In the genomic region with DNA sequence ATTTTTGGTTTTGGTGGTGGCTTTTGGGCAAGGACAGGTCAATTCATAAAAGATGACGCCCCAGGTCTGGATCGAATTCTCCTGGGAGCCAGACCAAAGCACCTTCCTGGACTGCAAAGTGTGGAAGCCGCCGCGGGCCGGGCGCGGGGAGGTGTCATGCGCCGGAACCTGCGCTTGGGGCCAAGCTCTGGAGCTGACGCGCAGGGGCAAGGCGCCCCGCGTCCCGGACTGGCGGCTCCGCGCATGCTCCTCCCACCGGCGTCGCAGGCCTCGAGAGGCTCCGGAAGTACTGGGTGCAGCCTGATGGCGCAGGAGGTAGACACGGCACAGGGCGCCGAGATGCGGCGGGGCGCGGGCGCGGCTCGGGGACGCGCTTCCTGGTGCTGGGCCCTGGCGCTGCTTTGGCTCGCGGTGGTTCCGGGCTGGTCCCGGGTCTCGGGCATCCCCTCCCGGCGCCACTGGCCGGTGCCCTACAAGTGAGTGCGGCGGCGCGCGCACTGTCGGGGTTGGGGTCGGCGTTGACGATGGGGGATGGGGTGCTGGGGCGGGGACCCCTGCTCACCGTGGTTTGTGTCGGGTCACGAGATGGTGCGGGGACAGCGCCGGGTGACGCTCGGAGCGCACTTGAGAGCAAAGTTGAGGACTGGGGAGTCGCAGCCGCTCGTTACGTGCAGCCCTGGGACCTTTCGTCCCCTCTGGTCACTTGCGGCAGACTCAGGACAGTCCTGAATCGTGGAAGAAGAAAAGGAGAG, we compare ENCODE assay signal across 1 cellular context.
TF ChIP-seq lines count a peak whose summit lies in the region.

A gene (plus strand): TSS at position 286 of the 752 bp plus-strand sequence. CDS start 18 bp downstream, at position 304.

TF ChIP-seq in HepG2, 621 proteins besides CTCF, POLR2A, EP300 and RAD21 (continued from another document and continues in another):
- TF ChIP-seq, protein P1, sequence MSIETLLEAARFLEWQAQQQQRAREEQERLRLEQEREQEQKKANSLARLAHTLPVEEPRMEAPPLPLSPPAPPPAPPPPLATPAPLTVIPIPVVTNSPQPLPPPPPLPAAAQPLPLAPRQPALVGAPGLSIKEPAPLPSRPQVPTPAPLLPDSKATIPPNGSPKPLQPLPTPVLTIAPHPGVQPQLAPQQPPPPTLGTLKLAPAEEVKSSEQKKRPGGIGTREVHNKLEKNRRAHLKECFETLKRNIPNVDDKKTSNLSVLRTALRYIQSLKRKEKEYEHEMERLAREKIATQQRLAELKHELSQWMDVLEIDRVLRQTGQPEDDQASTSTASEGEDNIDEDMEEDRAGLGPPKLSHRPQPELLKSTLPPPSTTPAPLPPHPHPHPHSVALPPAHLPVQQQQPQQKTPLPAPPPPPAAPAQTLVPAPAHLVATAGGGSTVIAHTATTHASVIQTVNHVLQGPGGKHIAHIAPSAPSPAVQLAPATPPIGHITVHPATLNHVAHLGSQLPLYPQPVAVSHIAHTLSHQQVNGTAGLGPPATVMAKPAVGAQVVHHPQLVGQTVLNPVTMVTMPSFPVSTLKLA (IDR thresholded peaks at IDR 0.05), result peak; percentile 26; the same call in 1 of the 2 replicates
- peak; percentile 89 for TF ChIP-seq ZNF501 (CRISPR knock-in tag; IDR thresholded peaks at IDR 0.05)
- TF ChIP-seq GZF1 (CRISPR knock-in tag; IDR thresholded peaks at IDR 0.05), result no peak
- no peak for TF ChIP-seq MZF1 (CRISPR knock-in tag; IDR thresholded peaks at IDR 0.05; ENCODE audit: borderline replicate concordance)
- peak; percentile 39; the same call in 1 of the 2 replicates for TF ChIP-seq FOSL1 (CRISPR knock-in tag; IDR thresholded peaks at IDR 0.05; ENCODE audit: borderline replicate concordance)
- 0 out of 2 replicates have a peak, but pooled peaks have one; percentile 36 for TF ChIP-seq RELA (CRISPR knock-in tag; IDR thresholded peaks at IDR 0.05)
- TF ChIP-seq, protein P2, sequence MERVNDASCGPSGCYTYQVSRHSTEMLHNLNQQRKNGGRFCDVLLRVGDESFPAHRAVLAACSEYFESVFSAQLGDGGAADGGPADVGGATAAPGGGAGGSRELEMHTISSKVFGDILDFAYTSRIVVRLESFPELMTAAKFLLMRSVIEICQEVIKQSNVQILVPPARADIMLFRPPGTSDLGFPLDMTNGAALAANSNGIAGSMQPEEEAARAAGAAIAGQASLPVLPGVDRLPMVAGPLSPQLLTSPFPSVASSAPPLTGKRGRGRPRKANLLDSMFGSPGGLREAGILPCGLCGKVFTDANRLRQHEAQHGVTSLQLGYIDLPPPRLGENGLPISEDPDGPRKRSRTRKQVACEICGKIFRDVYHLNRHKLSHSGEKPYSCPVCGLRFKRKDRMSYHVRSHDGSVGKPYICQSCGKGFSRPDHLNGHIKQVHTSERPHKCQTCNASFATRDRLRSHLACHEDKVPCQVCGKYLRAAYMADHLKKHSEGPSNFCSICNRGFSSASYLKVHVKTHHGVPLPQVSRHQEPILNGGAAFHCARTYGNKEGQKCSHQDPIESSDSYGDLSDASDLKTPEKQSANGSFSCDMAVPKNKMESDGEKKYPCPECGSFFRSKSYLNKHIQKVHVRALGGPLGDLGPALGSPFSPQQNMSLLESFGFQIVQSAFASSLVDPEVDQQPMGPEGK (CRISPR knock-in tag; IDR thresholded peaks at IDR 0.05), result peak; percentile 56
- peak; percentile 17; the same call in 1 of the 2 replicates for TF ChIP-seq SP5 (CRISPR knock-in tag; IDR thresholded peaks at IDR 0.05; ENCODE audit: borderline replicate concordance, low read depth)
- TF ChIP-seq, protein P3, sequence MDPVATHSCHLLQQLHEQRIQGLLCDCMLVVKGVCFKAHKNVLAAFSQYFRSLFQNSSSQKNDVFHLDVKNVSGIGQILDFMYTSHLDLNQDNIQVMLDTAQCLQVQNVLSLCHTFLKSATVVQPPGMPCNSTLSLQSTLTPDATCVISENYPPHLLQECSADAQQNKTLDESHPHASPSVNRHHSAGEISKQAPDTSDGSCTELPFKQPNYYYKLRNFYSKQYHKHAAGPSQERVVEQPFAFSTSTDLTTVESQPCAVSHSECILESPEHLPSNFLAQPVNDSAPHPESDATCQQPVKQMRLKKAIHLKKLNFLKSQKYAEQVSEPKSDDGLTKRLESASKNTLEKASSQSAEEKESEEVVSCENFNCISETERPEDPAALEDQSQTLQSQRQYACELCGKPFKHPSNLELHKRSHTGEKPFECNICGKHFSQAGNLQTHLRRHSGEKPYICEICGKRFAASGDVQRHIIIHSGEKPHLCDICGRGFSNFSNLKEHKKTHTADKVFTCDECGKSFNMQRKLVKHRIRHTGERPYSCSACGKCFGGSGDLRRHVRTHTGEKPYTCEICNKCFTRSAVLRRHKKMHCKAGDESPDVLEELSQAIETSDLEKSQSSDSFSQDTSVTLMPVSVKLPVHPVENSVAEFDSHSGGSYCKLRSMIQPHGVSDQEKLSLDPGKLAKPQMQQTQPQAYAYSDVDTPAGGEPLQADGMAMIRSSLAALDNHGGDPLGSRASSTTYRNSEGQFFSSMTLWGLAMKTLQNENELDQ (CRISPR knock-in tag; IDR thresholded peaks at IDR 0.05; ENCODE audit: borderline replicate concordance), result no peak
- peak; percentile 76 for TF ChIP-seq HDAC2 (CRISPR knock-in tag; IDR thresholded peaks at IDR 0.05)
- TF ChIP-seq IRX3 (CRISPR knock-in tag; IDR thresholded peaks at IDR 0.05; ENCODE audit: borderline replicate concordance, low read depth), result 0 out of 2 replicates have a peak, but pooled peaks have one; percentile 86
- no peak for TF ChIP-seq ZNF775 (CRISPR knock-in tag; IDR thresholded peaks at IDR 0.05; ENCODE audit: borderline replicate concordance)
- peak; percentile 69 for TF ChIP-seq RXRB (CRISPR knock-in tag; IDR thresholded peaks at IDR 0.05; ENCODE audit: borderline replicate concordance)
- TF ChIP-seq ZNF33B (CRISPR knock-in tag; IDR thresholded peaks at IDR 0.05), result peak; percentile 60; the same call in 1 of the 2 replicates
- TF ChIP-seq NR2F2 (IDR thresholded peaks at IDR 0.05; ENCODE audit: borderline replicate concordance, low read depth), result no peak
- TF ChIP-seq PHF21A (CRISPR knock-in tag; IDR thresholded peaks at IDR 0.05), result peak; percentile 91
- TF ChIP-seq CHD2 (IDR thresholded peaks at IDR 0.05; ENCODE audit: low read depth, low read length), result 0 out of 2 replicates have a peak, but pooled peaks have one; percentile 33
- TF ChIP-seq HDAC1 (CRISPR knock-in tag; IDR thresholded peaks at IDR 0.05), result peak; percentile 92
- TF ChIP-seq ZNF614 (CRISPR knock-in tag; IDR thresholded peaks at IDR 0.05; ENCODE audit: borderline replicate concordance), result peak; percentile 74; the same call in 1 of the 2 replicates
- no peak for TF ChIP-seq NR2F1 (CRISPR knock-in tag; IDR thresholded peaks at IDR 0.05)
- TF ChIP-seq YEATS2 (CRISPR knock-in tag; IDR thresholded peaks at IDR 0.05; ENCODE audit: borderline replicate concordance), result peak; percentile 86; the same call in 1 of the 2 replicates
- no peak for TF ChIP-seq SNRNP70 (IDR thresholded peaks at IDR 0.05; ENCODE audit: low read depth, low read length)
- TF ChIP-seq ZNF234 (CRISPR knock-in tag; conservative IDR thresholded peaks at IDR 0.05), result peak; percentile 93
- TF ChIP-seq HMG20B (CRISPR knock-in tag; conservative IDR thresholded peaks at IDR 0.05), result no peak; the same call in 1 of the 2 replicates
- TF ChIP-seq TCF7L2 (IDR thresholded peaks at IDR 0.05; ENCODE audit: low read depth, low read length), result no peak
- TF ChIP-seq ZNF296 (CRISPR knock-in tag; conservative IDR thresholded peaks at IDR 0.05), result no peak
- peak; percentile 61 for TF ChIP-seq NFYB (CRISPR knock-in tag; IDR thresholded peaks at IDR 0.05)
- 0 out of 2 replicates have a peak, but pooled peaks have one; percentile 63 for TF ChIP-seq ZNF251 (CRISPR knock-in tag; IDR thresholded peaks at IDR 0.05)
- no peak for TF ChIP-seq SUZ12 (IDR thresholded peaks at IDR 0.05; ENCODE audit: low read depth, low read length)
- peak; percentile 95 for TF ChIP-seq HOXA3 (CRISPR knock-in tag; IDR thresholded peaks at IDR 0.05)
- TF ChIP-seq, protein P4, sequence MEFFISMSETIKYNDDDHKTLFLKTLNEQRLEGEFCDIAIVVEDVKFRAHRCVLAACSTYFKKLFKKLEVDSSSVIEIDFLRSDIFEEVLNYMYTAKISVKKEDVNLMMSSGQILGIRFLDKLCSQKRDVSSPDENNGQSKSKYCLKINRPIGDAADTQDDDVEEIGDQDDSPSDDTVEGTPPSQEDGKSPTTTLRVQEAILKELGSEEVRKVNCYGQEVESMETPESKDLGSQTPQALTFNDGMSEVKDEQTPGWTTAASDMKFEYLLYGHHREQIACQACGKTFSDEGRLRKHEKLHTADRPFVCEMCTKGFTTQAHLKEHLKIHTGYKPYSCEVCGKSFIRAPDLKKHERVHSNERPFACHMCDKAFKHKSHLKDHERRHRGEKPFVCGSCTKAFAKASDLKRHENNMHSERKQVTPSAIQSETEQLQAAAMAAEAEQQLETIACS (CRISPR knock-in tag; IDR thresholded peaks at IDR 0.05), result peak; percentile 99
- TF ChIP-seq, protein P5, sequence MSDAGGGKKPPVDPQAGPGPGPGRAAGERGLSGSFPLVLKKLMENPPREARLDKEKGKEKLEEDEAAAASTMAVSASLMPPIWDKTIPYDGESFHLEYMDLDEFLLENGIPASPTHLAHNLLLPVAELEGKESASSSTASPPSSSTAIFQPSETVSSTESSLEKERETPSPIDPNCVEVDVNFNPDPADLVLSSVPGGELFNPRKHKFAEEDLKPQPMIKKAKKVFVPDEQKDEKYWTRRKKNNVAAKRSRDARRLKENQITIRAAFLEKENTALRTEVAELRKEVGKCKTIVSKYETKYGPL (CRISPR knock-in tag; IDR thresholded peaks at IDR 0.05), result 0 out of 2 replicates have a peak, but pooled peaks have one; percentile 14
- TF ChIP-seq, protein P6, sequence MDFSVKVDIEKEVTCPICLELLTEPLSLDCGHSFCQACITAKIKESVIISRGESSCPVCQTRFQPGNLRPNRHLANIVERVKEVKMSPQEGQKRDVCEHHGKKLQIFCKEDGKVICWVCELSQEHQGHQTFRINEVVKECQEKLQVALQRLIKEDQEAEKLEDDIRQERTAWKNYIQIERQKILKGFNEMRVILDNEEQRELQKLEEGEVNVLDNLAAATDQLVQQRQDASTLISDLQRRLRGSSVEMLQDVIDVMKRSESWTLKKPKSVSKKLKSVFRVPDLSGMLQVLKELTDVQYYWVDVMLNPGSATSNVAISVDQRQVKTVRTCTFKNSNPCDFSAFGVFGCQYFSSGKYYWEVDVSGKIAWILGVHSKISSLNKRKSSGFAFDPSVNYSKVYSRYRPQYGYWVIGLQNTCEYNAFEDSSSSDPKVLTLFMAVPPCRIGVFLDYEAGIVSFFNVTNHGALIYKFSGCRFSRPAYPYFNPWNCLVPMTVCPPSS (IDR thresholded peaks at IDR 0.05), result no peak
- peak; percentile 81 for TF ChIP-seq DR1 (CRISPR knock-in tag; IDR thresholded peaks at IDR 0.05)
- no peak for TF ChIP-seq JUN (CRISPR knock-in tag; IDR thresholded peaks at IDR 0.05)
- peak; percentile 87; the same call in 1 of the 2 replicates for TF ChIP-seq ZNF557 (CRISPR knock-in tag; IDR thresholded peaks at IDR 0.05)
- TF ChIP-seq, protein P7, sequence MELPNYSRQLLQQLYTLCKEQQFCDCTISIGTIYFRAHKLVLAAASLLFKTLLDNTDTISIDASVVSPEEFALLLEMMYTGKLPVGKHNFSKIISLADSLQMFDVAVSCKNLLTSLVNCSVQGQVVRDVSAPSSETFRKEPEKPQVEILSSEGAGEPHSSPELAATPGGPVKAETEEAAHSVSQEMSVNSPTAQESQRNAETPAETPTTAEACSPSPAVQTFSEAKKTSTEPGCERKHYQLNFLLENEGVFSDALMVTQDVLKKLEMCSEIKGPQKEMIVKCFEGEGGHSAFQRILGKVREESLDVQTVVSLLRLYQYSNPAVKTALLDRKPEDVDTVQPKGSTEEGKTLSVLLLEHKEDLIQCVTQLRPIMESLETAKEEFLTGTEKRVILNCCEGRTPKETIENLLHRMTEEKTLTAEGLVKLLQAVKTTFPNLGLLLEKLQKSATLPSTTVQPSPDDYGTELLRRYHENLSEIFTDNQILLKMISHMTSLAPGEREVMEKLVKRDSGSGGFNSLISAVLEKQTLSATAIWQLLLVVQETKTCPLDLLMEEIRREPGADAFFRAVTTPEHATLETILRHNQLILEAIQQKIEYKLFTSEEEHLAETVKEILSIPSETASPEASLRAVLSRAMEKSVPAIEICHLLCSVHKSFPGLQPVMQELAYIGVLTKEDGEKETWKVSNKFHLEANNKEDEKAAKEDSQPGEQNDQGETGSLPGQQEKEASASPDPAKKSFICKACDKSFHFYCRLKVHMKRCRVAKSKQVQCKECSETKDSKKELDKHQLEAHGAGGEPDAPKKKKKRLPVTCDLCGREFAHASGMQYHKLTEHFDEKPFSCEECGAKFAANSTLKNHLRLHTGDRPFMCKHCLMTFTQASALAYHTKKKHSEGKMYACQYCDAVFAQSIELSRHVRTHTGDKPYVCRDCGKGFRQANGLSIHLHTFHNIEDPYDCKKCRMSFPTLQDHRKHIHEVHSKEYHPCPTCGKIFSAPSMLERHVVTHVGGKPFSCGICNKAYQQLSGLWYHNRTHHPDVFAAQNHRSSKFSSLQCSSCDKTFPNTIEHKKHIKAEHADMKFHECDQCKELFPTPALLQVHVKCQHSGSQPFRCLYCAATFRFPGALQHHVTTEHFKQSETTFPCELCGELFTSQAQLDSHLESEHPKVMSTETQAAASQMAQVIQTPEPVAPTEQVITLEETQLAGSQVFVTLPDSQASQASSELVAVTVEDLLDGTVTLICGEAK (IDR thresholded peaks at IDR 0.05), result no peak
- TF ChIP-seq, protein P7 (CRISPR knock-in tag; IDR thresholded peaks at IDR 0.05), result peak; percentile 64
- no peak; the same call in 1 of the 2 replicates for TF ChIP-seq SOX5 (CRISPR knock-in tag; IDR thresholded peaks at IDR 0.05; ENCODE audit: borderline replicate concordance)
